ENCODE assay signal across 11 cellular contexts in the genomic region with DNA sequence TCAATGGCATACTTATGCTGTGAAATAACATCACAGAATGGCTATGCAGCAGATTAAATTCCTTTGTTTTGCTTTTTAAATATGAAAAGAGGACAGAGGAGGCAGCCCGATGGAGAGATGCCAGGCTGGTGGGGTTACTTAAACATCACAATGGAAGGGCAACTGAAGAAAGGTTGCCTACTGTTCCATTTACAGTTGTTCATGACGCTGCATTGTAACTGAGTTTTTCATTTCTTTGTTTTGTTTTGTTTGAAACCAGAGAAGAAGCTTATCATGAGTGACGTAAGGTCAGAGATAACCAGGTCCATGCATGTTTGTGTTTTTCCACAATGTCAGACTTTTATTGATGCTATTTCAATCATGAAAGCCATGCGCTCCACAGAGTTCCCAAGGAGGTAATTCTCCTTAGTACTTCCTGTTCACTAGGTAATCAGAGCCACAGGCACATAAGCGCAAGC.
"Had no signal": no experiment of that assay in that cellular context is flagged by ENCODE, and none has a peak within 500 bp of the region (broad histone marks: within the 10 kb centered on the region; RNA-seq: fewer than 3 reads in every experiment).

No MANE protein-coding gene starts in this region.

- H3K27ac Mint-ChIP-seq: activated naive CD4-positive, alpha-beta T cell treated with anti-CD3 and anti-CD28 coated beads, Interleukin-2, amount 10 ng/mL, durations not matched to agents 7 days and 5 days; activated T-helper 2 cell treated with anti-CD3 and anti-CD28 coated beads, Interferon-gamma antibody, Interleukin-2, Interleukin-4, amounts not matched to agents 10 μg/mL and 5 μg/mL and 100 μg/mL, durations not matched to agents 14 hours and 24 hours and 36 hours; dendritic cell treated with granulocyte-macrophage colony-stimulating factor and Interleukin-4, amounts not matched to agents 40 ng/mL and 50 ng/mL, for 4 days; naive thymus-derived CD8-positive, alpha-beta T cell had no signal

- H3K27ac ChIP-seq: thyroid gland had no signal

- H3K9me3 Mint-ChIP-seq: dendritic cell treated with granulocyte-macrophage colony-stimulating factor and Interleukin-4, amounts not matched to agents 40 ng/mL and 50 ng/mL, for 4 days had no signal

- H3K36me3 Mint-ChIP-seq: activated naive CD4-positive, alpha-beta T cell treated with anti-CD3 and anti-CD28 coated beads, Interleukin-2, amount 10 ng/mL, durations not matched to agents 7 days and 5 days; naive thymus-derived CD8-positive, alpha-beta T cell had no signal

- H3K4me1 ChIP-seq: thyroid gland had no signal

- H3K27me3 Mint-ChIP-seq: activated naive CD4-positive, alpha-beta T cell treated with anti-CD3 and anti-CD28 coated beads, Interleukin-2, amount 10 ng/mL, durations not matched to agents 7 days and 5 days; dendritic cell treated with granulocyte-macrophage colony-stimulating factor and Interleukin-4, amounts not matched to agents 40 ng/mL and 50 ng/mL, for 4 days had no signal

- H3K4me3 Mint-ChIP-seq: activated naive CD4-positive, alpha-beta T cell treated with anti-CD3 and anti-CD28 coated beads, Interleukin-2, amount 10 ng/mL, durations not matched to agents 7 days and 5 days; dendritic cell treated with granulocyte-macrophage colony-stimulating factor and Interleukin-4, amounts not matched to agents 40 ng/mL and 50 ng/mL, for 4 days; naive thymus-derived CD8-positive, alpha-beta T cell had no signal

- H3K4me3 ChIP-seq: lung, smooth muscle cell, thyroid gland had no signal

- H3K4me1 Mint-ChIP-seq: activated naive CD4-positive, alpha-beta T cell treated with anti-CD3 and anti-CD28 coated beads, Interleukin-2, amount 10 ng/mL, durations not matched to agents 7 days and 5 days; naive thymus-derived CD8-positive, alpha-beta T cell had no signal

- H3K27me3 ChIP-seq: thyroid gland had no signal

- H3K36me3 ChIP-seq: thyroid gland had no signal

- DNase-seq: activated CD4-positive, alpha-beta T cell treated with anti-CD3 and anti-CD28 coated beads, Interleukin-2, amount 50 U/mL, for 1 hour; activated CD4-positive, CD25-positive, alpha-beta regulatory T cell; activated naive CD4-positive, alpha-beta T cell treated with anti-CD3 and anti-CD28 coated beads, Interleukin-2, amount 10 ng/mL, durations not matched to agents 7 days and 5 days; central memory CD4-positive, alpha-beta T cell; erythroblast; naive thymus-derived CD8-positive, alpha-beta T cell; thyroid gland had no signal
